ENCODE assay signal across 1 cellular context in the genomic region with DNA sequence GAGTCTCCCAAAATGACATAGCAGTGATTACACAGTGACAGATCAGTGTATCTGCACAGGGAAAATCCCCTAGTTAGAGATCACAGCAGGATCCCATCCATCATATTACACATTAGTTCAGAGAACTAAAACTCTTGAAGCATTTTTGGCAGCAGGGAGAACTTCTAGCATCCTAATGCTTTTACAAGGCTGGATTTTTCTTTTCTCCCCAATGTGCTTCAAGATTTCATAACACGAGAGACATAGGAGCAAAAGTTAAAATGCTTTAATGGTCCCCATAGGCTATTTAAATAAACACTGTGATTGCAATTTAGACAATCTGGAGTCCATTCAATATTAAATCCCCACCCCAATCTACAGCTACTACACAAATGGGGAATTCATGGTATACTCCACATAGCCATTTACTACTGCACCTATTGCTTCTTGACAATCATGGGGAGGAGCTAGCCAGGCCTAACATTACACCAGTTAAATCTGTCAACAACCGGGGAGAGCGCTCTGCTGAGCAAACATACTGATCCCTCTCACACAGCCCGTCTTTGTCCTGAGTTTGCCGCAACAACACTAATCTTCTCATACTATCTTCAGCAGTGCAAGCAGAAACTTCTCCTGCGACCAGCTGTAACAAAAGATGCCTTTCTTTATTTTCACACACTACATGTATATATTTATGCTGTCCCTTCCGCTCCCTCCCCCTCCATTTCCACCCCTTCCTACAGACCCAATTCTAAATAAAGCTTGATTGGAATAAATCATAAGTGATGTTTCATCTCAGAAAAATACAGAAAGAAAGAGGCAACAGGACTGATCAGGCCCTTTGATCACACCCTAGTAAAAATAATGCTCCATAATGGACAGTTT.
TF ChIP-seq lines count a peak whose summit lies in the region.

No MANE protein-coding gene starts in this region.

TF ChIP-seq in HepG2, 621 proteins besides CTCF, POLR2A, EP300 and RAD21 (continued from another document and continues in another):
- TF ChIP-seq FOXA1 (IDR thresholded peaks at IDR 0.05), result peak; percentile 73
- TF ChIP-seq FOXA1 (CRISPR knock-in tag; IDR thresholded peaks at IDR 0.05), result peak; percentile 96
- TF ChIP-seq HNF1B (CRISPR knock-in tag; IDR thresholded peaks at IDR 0.05), result no peak
- TF ChIP-seq ZNF724P (CRISPR knock-in tag; IDR thresholded peaks at IDR 0.05; ENCODE audit: borderline replicate concordance), result no peak
- TF ChIP-seq PBX2 (CRISPR knock-in tag; IDR thresholded peaks at IDR 0.05), result 0 out of 2 replicates have a peak, but pooled peaks have one; percentile 17
- TF ChIP-seq ETS1 (CRISPR knock-in tag; IDR thresholded peaks at IDR 0.05), result no peak
- no peak for TF ChIP-seq MZF1 (CRISPR knock-in tag; IDR thresholded peaks at IDR 0.05; ENCODE audit: borderline replicate concordance)
- TF ChIP-seq, protein P1, sequence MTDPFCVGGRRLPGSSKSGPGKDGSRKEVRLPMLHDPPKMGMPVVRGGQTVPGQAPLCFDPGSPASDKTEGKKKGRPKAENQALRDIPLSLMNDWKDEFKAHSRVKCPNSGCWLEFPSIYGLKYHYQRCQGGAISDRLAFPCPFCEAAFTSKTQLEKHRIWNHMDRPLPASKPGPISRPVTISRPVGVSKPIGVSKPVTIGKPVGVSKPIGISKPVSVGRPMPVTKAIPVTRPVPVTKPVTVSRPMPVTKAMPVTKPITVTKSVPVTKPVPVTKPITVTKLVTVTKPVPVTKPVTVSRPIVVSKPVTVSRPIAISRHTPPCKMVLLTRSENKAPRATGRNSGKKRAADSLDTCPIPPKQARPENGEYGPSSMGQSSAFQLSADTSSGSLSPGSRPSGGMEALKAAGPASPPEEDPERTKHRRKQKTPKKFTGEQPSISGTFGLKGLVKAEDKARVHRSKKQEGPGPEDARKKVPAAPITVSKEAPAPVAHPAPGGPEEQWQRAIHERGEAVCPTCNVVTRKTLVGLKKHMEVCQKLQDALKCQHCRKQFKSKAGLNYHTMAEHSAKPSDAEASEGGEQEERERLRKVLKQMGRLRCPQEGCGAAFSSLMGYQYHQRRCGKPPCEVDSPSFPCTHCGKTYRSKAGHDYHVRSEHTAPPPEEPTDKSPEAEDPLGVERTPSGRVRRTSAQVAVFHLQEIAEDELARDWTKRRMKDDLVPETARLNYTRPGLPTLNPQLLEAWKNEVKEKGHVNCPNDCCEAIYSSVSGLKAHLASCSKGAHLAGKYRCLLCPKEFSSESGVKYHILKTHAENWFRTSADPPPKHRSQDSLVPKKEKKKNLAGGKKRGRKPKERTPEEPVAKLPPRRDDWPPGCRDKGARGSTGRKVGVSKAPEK (CRISPR knock-in tag; IDR thresholded peaks at IDR 0.05; ENCODE audit: borderline replicate concordance), result 0 out of 2 replicates have a peak, but pooled peaks have one; percentile 74
- no peak for TF ChIP-seq ZNF776 (CRISPR knock-in tag; IDR thresholded peaks at IDR 0.05)
- no peak for TF ChIP-seq ZNF780A (CRISPR knock-in tag; IDR thresholded peaks at IDR 0.05)
- TF ChIP-seq PLRG1 (conservative IDR thresholded peaks at IDR 0.05), result no peak
- peak; percentile 69 for TF ChIP-seq TCF7 (IDR thresholded peaks at IDR 0.05; ENCODE audit: low read depth)
- TF ChIP-seq RBAK (CRISPR knock-in tag; IDR thresholded peaks at IDR 0.05), result peak; percentile 83
- TF ChIP-seq JUN (CRISPR knock-in tag; IDR thresholded peaks at IDR 0.05), result no peak
- no peak for TF ChIP-seq ZNF282 (IDR thresholded peaks at IDR 0.05; ENCODE audit: partially characterized antibody)
- TF ChIP-seq KAT7 (CRISPR knock-in tag; IDR thresholded peaks at IDR 0.05; ENCODE audit: borderline replicate concordance), result no peak
- peak; percentile 26 to 61; a peak in 2 of 4 replicates for TF ChIP-seq HMGXB4 (CRISPR knock-in tag; IDR thresholded peaks at IDR 0.05; ENCODE audit: borderline replicate concordance in 1 of 2, low read depth in 1 of 2)
- TF ChIP-seq GPN1 (CRISPR knock-in tag; IDR thresholded peaks at IDR 0.05; ENCODE audit: borderline replicate concordance), result no peak
- no peak for TF ChIP-seq NKX3-1 (CRISPR knock-in tag; IDR thresholded peaks at IDR 0.05)
- TF ChIP-seq KDM2A (CRISPR knock-in tag; IDR thresholded peaks at IDR 0.05; ENCODE audit: borderline replicate concordance, low read depth), result peak; percentile 52; the same call in 1 of the 2 replicates
- peak; percentile 70; the same call in 1 of the 2 replicates for TF ChIP-seq EHMT2 (IDR thresholded peaks at IDR 0.05; ENCODE audit: borderline replicate concordance, low read depth, low read length)
- TF ChIP-seq NFKB2 (CRISPR knock-in tag; IDR thresholded peaks at IDR 0.05; ENCODE audit: borderline replicate concordance), result no peak
- no peak for TF ChIP-seq HCFC1 (IDR thresholded peaks at IDR 0.05; ENCODE audit: low read depth, low read length)
- TF ChIP-seq ZNF674 (CRISPR knock-in tag; IDR thresholded peaks at IDR 0.05; ENCODE audit: low read depth), result no peak
- TF ChIP-seq ATM (IDR thresholded peaks at IDR 0.05; ENCODE audit: borderline replicate concordance), result no peak
- TF ChIP-seq ZNF710 (CRISPR knock-in tag; IDR thresholded peaks at IDR 0.05; ENCODE audit: borderline replicate concordance), result peak; percentile 59; the same call in 1 of the 2 replicates
- TF ChIP-seq ZNF652 (CRISPR knock-in tag; IDR thresholded peaks at IDR 0.05; ENCODE audit: borderline replicate concordance, low read depth), result peak; percentile 25; the same call in 1 of the 2 replicates
- peak; percentile 34; the same call in 1 of the 2 replicates for TF ChIP-seq JUNB (CRISPR knock-in tag; IDR thresholded peaks at IDR 0.05; ENCODE audit: borderline replicate concordance)
- 0 out of 2 replicates have a peak, but pooled peaks have one; percentile 42 for TF ChIP-seq THYN1 (CRISPR knock-in tag; IDR thresholded peaks at IDR 0.05; ENCODE audit: borderline replicate concordance, low read depth)
- TF ChIP-seq NFAT5 (CRISPR knock-in tag; IDR thresholded peaks at IDR 0.05), result no peak
- peak; percentile 54; the same call in 1 of the 2 replicates for TF ChIP-seq ZNF747 (CRISPR knock-in tag; IDR thresholded peaks at IDR 0.05; ENCODE audit: borderline replicate concordance)
- TF ChIP-seq, protein P2, sequence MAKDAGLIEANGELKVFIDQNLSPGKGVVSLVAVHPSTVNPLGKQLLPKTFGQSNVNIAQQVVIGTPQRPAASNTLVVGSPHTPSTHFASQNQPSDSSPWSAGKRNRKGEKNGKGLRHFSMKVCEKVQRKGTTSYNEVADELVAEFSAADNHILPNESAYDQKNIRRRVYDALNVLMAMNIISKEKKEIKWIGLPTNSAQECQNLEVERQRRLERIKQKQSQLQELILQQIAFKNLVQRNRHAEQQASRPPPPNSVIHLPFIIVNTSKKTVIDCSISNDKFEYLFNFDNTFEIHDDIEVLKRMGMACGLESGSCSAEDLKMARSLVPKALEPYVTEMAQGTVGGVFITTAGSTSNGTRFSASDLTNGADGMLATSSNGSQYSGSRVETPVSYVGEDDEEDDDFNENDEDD (CRISPR knock-in tag; IDR thresholded peaks at IDR 0.05; ENCODE audit: borderline replicate concordance), result peak; percentile 13; the same call in 1 of the 2 replicates
- no peak for TF ChIP-seq SKIL (CRISPR knock-in tag; IDR thresholded peaks at IDR 0.05; ENCODE audit: borderline replicate concordance)
- peak; percentile 73 for TF ChIP-seq THAP11 (CRISPR knock-in tag; IDR thresholded peaks at IDR 0.05)
